13 cellular contexts compared by ENCODE assay signal in genomic region chrX:150036181-150036580, GRCh38.
DNase-seq lines count a peak whose midpoint lies in the region; ATAC-seq and TF ChIP-seq lines count a peak whose summit lies in the region.
"Had no signal": no experiment of that assay in that cellular context is flagged by ENCODE, and none has a peak within 500 bp of the region (broad histone marks: within the 10 kb centered on the region; RNA-seq: fewer than 3 reads in every experiment).

No MANE protein-coding gene starts in this region.

- in situ Hi-C loops in brain microvascular endothelial cell (cut with HindIII; ENCODE audit: low pct_ligation_motif_present, low sequenced_read_pairs), result no loop called here

- no peaks in the 10 kb centered on the region for H3K27me3 ChIP-seq in brain microvascular endothelial cell (replicated peaks)
- no peaks in the 10 kb centered on the region for H3K27me3 ChIP-seq in effector memory CD4-positive, alpha-beta T cell (replicated peaks; ENCODE audit: control insufficient read depth, insufficient read depth, low read length, poor library complexity, severe bottlenecking)
- H3K27me3 ChIP-seq: Peyer's patch had no signal

- no peak overlapping the region for H3K4me3 ChIP-seq in brain microvascular endothelial cell (ENCODE audit: low read depth, low read length)
- H3K4me3 ChIP-seq in effector memory CD4-positive, alpha-beta T cell (ENCODE audit: insufficient read depth, low read depth, low read length, poor library complexity, severe bottlenecking), result no peak overlapping the region
- H3K4me3 ChIP-seq: left ventricle myocardium inferior, Peyer's patch had no signal

- H3K4me1 ChIP-seq in effector memory CD4-positive, alpha-beta T cell (ENCODE audit: control insufficient read depth, insufficient read depth, low read length, poor library complexity, severe bottlenecking), result no peaks in the 10 kb centered on the region
- H3K4me1 ChIP-seq: left ventricle myocardium inferior, Peyer's patch had no signal

- no peaks in the 10 kb centered on the region for H3K9me3 ChIP-seq in effector memory CD4-positive, alpha-beta T cell (ENCODE audit: control insufficient read depth, low read length)
- H3K9me3 ChIP-seq: Peyer's patch had no signal

- H3K36me3 ChIP-seq in brain microvascular endothelial cell (replicated peaks), result no peaks in the 10 kb centered on the region
- no peaks in the 10 kb centered on the region for H3K36me3 ChIP-seq in effector memory CD4-positive, alpha-beta T cell (ENCODE audit: control insufficient read depth, insufficient read depth, low read length)
- H3K36me3 ChIP-seq: left ventricle myocardium inferior, Peyer's patch had no signal

- DNase-seq in LoVo (ENCODE audit: low spot score), result peak; percentile 51
- peak; percentile 65 for DNase-seq in brain microvascular endothelial cell
- peak; percentile 71 to 82 for DNase-seq in lung microvascular endothelial cell (ENCODE audit: low read depth in 2 of 2)
- no peak for DNase-seq in SHP77 treated with DMSO at 0.1 percent for 48 hours (lab: John Stamatoyannopoulos, UW)
- no peak for DNase-seq in effector memory CD4-positive, alpha-beta T cell
- no peak for DNase-seq in activated naive CD4-positive, alpha-beta T cell (lab: John Stamatoyannopoulos, UW)
- DNase-seq: activated CD4-positive, alpha-beta T cell treated with anti-CD3 and anti-CD28 coated beads for 1 hour; activated naive CD4-positive, alpha-beta T cell treated with anti-CD3 and anti-CD28 coated beads, Interleukin-2, amount 50 U/mL, for 16 hours; left ventricle myocardium inferior; NCI-H146; Peyer's patch had no signal

- ATAC-seq in HG02571 (IDR thresholded peaks at IDR 0.05; ENCODE audit: unreplicated experiment), result no peak

- TF ChIP-seq CTCF in C4-2B (conservative IDR thresholded peaks at IDR 0.05) (no peak), brain microvascular endothelial cell (IDR thresholded peaks at IDR 0.05; ENCODE audit: low read depth, low read length, missing control alignments) (no peak)

- H3K27ac ChIP-seq in C4-2B, result peak overlapping the region; percentile 22; the same call in 1 of the 2 replicates
- H3K27ac ChIP-seq in brain microvascular endothelial cell, result no peak overlapping the region
- no peak overlapping the region for H3K27ac ChIP-seq in effector memory CD4-positive, alpha-beta T cell (ENCODE audit: insufficient read depth, low read length, poor library complexity, severe bottlenecking)
- H3K27ac ChIP-seq: left ventricle myocardium inferior, Peyer's patch had no signal

Comparison
In these comparisons a context has a peak if more than half of its experiments do, and no peak if none do; other contexts are left out.
1. DNase-seq: peak in LoVo (single experiment), brain microvascular endothelial cell (single experiment) and lung microvascular endothelial cell (2 of 2); none in SHP77 treated with DMSO at 0.1 percent for 48 hours (single experiment), effector memory CD4-positive, alpha-beta T cell (0 of 3) and activated naive CD4-positive, alpha-beta T cell (0 of 4).